In the genomic region with DNA sequence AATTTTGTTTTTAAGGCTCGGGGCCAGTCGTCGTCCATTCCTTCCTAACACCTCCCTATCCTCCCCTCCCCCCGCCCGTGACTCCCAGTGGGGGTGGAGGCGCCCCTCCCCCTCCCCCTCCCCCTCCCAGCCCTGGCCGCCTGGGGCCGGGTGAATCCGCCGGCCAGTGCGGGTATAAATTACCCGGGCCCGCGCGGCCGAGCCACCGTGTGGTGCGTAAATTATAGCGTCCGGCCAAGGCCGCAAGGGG, we compare ENCODE assay signal across 1 cellular context.
TF ChIP-seq lines count a peak whose summit lies in the region.

No MANE protein-coding gene starts in this region.

TF ChIP-seq in GM12878, 131 proteins besides CTCF, POLR2A, EP300 and RAD21 (continued from another document):
- TF ChIP-seq, protein P1, sequence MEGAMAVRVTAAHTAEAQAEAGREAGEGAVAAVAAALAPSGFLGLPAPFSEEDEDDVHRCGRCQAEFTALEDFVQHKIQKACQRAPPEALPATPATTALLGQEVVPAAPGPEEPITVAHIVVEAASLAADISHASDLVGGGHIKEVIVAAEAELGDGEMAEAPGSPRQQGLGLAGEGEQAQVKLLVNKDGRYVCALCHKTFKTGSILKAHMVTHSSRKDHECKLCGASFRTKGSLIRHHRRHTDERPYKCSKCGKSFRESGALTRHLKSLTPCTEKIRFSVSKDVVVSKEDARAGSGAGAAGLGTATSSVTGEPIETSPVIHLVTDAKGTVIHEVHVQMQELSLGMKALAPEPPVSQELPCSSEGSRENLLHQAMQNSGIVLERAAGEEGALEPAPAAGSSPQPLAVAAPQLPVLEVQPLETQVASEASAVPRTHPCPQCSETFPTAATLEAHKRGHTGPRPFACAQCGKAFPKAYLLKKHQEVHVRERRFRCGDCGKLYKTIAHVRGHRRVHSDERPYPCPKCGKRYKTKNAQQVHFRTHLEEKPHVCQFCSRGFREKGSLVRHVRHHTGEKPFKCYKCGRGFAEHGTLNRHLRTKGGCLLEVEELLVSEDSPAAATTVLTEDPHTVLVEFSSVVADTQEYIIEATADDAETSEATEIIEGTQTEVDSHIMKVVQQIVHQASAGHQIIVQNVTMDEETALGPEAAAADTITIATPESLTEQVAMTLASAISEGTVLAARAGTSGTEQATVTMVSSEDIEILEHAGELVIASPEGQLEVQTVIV (IDR thresholded peaks at IDR 0.05; ENCODE audit: borderline replicate concordance, partially characterized antibody): no peak
- TF ChIP-seq IKZF1 (conservative IDR thresholded peaks at IDR 0.05): no peak
- TF ChIP-seq, protein P2, sequence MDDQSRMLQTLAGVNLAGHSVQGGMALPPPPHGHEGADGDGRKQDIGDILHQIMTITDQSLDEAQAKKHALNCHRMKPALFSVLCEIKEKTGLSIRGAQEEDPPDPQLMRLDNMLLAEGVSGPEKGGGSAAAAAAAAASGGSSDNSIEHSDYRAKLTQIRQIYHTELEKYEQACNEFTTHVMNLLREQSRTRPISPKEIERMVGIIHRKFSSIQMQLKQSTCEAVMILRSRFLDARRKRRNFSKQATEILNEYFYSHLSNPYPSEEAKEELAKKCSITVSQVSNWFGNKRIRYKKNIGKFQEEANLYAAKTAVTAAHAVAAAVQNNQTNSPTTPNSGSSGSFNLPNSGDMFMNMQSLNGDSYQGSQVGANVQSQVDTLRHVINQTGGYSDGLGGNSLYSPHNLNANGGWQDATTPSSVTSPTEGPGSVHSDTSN (IDR thresholded peaks at IDR 0.05; ENCODE audit: insufficient replicate concordance, low read depth, low read length): no peak
- TF ChIP-seq SMAD1 (IDR thresholded peaks at IDR 0.05; ENCODE audit: low read depth, partially characterized antibody): no peak
- no peak for TF ChIP-seq RUNX3 (IDR thresholded peaks at IDR 0.05; ENCODE audit: low read length)
- TF ChIP-seq TBL1XR1 (IDR thresholded peaks at IDR 0.05; ENCODE audit: low read depth, low read length): no peak
- TF ChIP-seq, protein P3, sequence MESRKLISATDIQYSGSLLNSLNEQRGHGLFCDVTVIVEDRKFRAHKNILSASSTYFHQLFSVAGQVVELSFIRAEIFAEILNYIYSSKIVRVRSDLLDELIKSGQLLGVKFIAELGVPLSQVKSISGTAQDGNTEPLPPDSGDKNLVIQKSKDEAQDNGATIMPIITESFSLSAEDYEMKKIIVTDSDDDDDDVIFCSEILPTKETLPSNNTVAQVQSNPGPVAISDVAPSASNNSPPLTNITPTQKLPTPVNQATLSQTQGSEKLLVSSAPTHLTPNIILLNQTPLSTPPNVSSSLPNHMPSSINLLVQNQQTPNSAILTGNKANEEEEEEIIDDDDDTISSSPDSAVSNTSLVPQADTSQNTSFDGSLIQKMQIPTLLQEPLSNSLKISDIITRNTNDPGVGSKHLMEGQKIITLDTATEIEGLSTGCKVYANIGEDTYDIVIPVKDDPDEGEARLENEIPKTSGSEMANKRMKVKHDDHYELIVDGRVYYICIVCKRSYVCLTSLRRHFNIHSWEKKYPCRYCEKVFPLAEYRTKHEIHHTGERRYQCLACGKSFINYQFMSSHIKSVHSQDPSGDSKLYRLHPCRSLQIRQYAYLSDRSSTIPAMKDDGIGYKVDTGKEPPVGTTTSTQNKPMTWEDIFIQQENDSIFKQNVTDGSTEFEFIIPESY (IDR thresholded peaks at IDR 0.05): no peak
- TF ChIP-seq KLF5 (IDR thresholded peaks at IDR 0.05; ENCODE audit: partially characterized antibody): no peak
- no peak for TF ChIP-seq RFX5 (IDR thresholded peaks at IDR 0.05; ENCODE audit: low read depth, low read length)
- no peak for TF ChIP-seq CBX3 (IDR thresholded peaks at IDR 0.05; ENCODE audit: borderline replicate concordance, low read depth)
- TF ChIP-seq, protein P4, sequence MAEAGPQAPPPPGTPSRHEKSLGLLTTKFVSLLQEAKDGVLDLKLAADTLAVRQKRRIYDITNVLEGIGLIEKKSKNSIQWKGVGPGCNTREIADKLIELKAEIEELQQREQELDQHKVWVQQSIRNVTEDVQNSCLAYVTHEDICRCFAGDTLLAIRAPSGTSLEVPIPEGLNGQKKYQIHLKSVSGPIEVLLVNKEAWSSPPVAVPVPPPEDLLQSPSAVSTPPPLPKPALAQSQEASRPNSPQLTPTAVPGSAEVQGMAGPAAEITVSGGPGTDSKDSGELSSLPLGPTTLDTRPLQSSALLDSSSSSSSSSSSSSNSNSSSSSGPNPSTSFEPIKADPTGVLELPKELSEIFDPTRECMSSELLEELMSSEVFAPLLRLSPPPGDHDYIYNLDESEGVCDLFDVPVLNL (IDR thresholded peaks at IDR 0.05; ENCODE audit: low read depth, low read length): no peak
- TF ChIP-seq KAT2A (conservative IDR thresholded peaks at IDR 0.05; ENCODE audit: control insufficient read depth, low read depth, low read length): no peak
